19 cellular contexts compared by ENCODE assay signal in genomic region chr7:121591916-121592315, GRCh38.
"Had no signal": no experiment of that assay in that cellular context is flagged by ENCODE, and none has a peak within 500 bp of the region (broad histone marks: within the 10 kb centered on the region; RNA-seq: fewer than 3 reads in every experiment).

No MANE protein-coding gene starts in this region.

- DNase-seq: KBM-7, MV-4-11, NCI-H1048, NCI-H1105, NCI-H1417, NCI-H146, NCI-H1694 treated with DMSO at 0.1 percent for 48 hours, NCI-H1930, NCI-H2107, NCI-H2227 treated with DMSO at 0.1 percent for 48 hours, NCI-H510A treated with DMSO at 0.1 percent for 48 hours, NCI-H526, NCI-H748 treated with DMSO at 0.1 percent for 48 hours, Right ventricle myocardium superior, RPMI8226, SIG-M5 had no signal

- H3K36me3 ChIP-seq: SJSA1 had no signal

- H3K27ac ChIP-seq: SJSA1, SK-N-MC had no signal

- H3K4me1 ChIP-seq: SJSA1 had no signal

- H3K4me3 ChIP-seq: SJSA1, SK-N-MC had no signal

- H3K9me3 ChIP-seq: SJSA1 had no signal

- FAIRE-seq: RCC 7860 had no signal
